Comparison of ENCODE assay signal across 25 cellular contexts in the genomic region with DNA sequence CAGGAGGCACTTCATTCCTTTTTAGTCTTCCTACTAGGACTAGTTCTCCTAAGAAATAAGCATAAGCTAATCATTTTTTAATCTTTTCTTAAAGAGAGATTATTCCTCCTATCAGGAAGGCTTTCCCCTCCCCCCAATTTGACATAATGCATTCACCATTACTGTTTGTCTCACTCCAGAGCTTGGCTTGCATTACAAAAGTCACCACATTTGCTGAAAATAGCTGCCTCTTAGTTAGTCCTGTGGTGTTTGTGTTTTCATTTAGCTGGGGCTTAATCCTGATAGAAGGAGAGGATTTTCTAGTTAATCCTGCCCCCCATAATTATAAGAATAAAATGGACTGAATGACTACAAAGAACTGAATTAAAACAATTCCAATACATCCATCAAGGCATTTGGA.
A peak's percentile ranks its signal among the peaks of the same experiment; 100 is the strongest.
DNase-seq lines count a peak whose midpoint lies in the region; ATAC-seq and TF ChIP-seq lines count a peak whose summit lies in the region.
"Had no signal": no experiment of that assay in that cellular context is flagged by ENCODE, and none has a peak within 500 bp of the region (broad histone marks: within the 10 kb centered on the region; RNA-seq: fewer than 3 reads in every experiment).

No MANE protein-coding gene starts in this region.

- peak overlapping the region; percentile 54 to 81 (median 78); a peak in 4 of 7 replicates for H3K27ac Mint-ChIP-seq in H9
- H3K27ac Mint-ChIP-seq in WTC11: no peak overlapping the region
- no peak overlapping the region for H3K27ac Mint-ChIP-seq in neural progenitor cell
- H3K27ac Mint-ChIP-seq: CD14-positive monocyte; CD4-positive, alpha-beta T cell; CD8-positive, alpha-beta memory T cell; HFFc6 had no signal

- peaks cover 4 to 6% of the 10 kb centered on the region in 2 experiments; a peak in 2 of 5 replicates for H3K9me3 Mint-ChIP-seq in H9
- H3K9me3 Mint-ChIP-seq in WTC11: peaks cover 19% of the 10 kb centered on the region
- H3K9me3 Mint-ChIP-seq in neural progenitor cell: peaks cover 3% of the 10 kb centered on the region

- H3K27me3 Mint-ChIP-seq in H9 (ENCODE audit: low read depth) (no peaks in the 10 kb centered on the region), WTC11 (ENCODE audit: low read depth) (no peaks in the 10 kb centered on the region), neural progenitor cell (ENCODE audit: insufficient read depth, low read depth) (no peaks in the 10 kb centered on the region)
- H3K27me3 Mint-ChIP-seq: CD4-positive, alpha-beta T cell; CD8-positive, alpha-beta memory T cell had no signal

- H2BK120ac ChIP-seq in H9 (ENCODE audit: low read depth, low read length, poor library complexity, severe bottlenecking): no peak overlapping the region

- TF ChIP-seq CTCF in H9 (conservative IDR thresholded peaks at IDR 0.05): no peak
- no peak for TF ChIP-seq CTCF in WTC11 (IDR thresholded peaks at IDR 0.05)
- no peak for TF ChIP-seq CTCF in neural progenitor cell (IDR thresholded peaks at IDR 0.05)

- no peaks in the 10 kb centered on the region for H3K79me1 ChIP-seq in H9 (ENCODE audit: insufficient read depth, low read depth, low read length, poor library complexity, severe bottlenecking)

- H4K8ac ChIP-seq in H9 (replicated peaks; ENCODE audit: insufficient read length, low read depth, low read length): no peak overlapping the region

- H3K27ac ChIP-seq in H9 (ENCODE audit: insufficient read length, low read depth, low read length) (no peak overlapping the region), neural progenitor cell (peak overlapping the region; percentile 80)
- H3K27ac ChIP-seq: A549; BLaER1 treated with 17β-estradiol and CSF1 and Interleukin-3, amounts not matched to agents 10 nM and 100 nM; GM23248 had no signal

- intact Hi-C loops in head of caudate nucleus (cut with DNase I): no loop called here

- H3K18ac ChIP-seq in H9 (ENCODE audit: insufficient read length, low read depth, low read length): no peak overlapping the region

- POLR2A ChIA-PET in WTC11 (lab: Charles Lee): no interaction called here

- peaks cover 18% of the 10 kb centered on the region for H3F3A ChIP-seq in neural progenitor cell (ENCODE audit: low read depth)

- no peak overlapping the region for H3K56ac ChIP-seq in H9 (ENCODE audit: insufficient read length, low read depth, low read length)

- H3K4me1 ChIP-seq in H9 (ENCODE audit: insufficient read depth, low read length) (peaks cover 3% of the 10 kb centered on the region; the same call in 1 of the 2 replicates), neural progenitor cell (peaks cover 12% of the 10 kb centered on the region)
- H3K4me1 ChIP-seq: A549; BE2C; BLaER1 treated with 17β-estradiol and CSF1 and Interleukin-3, amounts not matched to agents 10 nM and 100 nM had no signal

- H2BK15ac ChIP-seq in H9 (ENCODE audit: low read depth, low read length): no peak overlapping the region

- no peak overlapping the region for H3K23ac ChIP-seq in H9 (ENCODE audit: insufficient read length, low read depth, low read length)

- H2AFZ ChIP-seq in H9 (ENCODE audit: low read length) (no peak overlapping the region), neural progenitor cell (replicated peaks) (peak overlapping the region; percentile 57)
- H2AFZ ChIP-seq: GM23248 had no signal

- H3T11ph ChIP-seq in H9 (ENCODE audit: low read length): no peak overlapping the region

- no peak overlapping the region for H3K4me2 ChIP-seq in H9 (ENCODE audit: insufficient read depth, insufficient read length, low read length)
- H3K4me2 ChIP-seq in neural progenitor cell: peak overlapping the region; percentile 3
- H3K4me2 ChIP-seq: A549; BLaER1 treated with 17β-estradiol and CSF1 and Interleukin-3, amounts not matched to agents 10 nM and 100 nM had no signal

- H3K4ac ChIP-seq in H9 (ENCODE audit: low read depth, low read length): no peak overlapping the region

- H4K20me1 ChIP-seq in H9 (ENCODE audit: control insufficient read depth, insufficient read depth, insufficient read length) (no peaks in the 10 kb centered on the region), neural progenitor cell (ENCODE audit: low read depth) (no peaks in the 10 kb centered on the region)
- H4K20me1 ChIP-seq: BLaER1 treated with 17β-estradiol and CSF1 and Interleukin-3, amounts not matched to agents 10 nM and 100 nM had no signal

- H3K9me3 ChIP-seq in H9 (ENCODE audit: control insufficient read depth, low read depth, low read length): no peaks in the 10 kb centered on the region
- peaks cover 3% of the 10 kb centered on the region for H3K9me3 ChIP-seq in neural progenitor cell (ENCODE audit: low read depth)
- H3K9me3 ChIP-seq: A549; BE2C; BLaER1 treated with 17β-estradiol and CSF1 and Interleukin-3, amounts not matched to agents 10 nM and 100 nM had no signal

- H3K9ac ChIP-seq in H9 (ENCODE audit: extremely low read depth, insufficient read length, low read length) (no peak overlapping the region), neural progenitor cell (no peak overlapping the region)
- H3K9ac ChIP-seq: BLaER1 treated with 17β-estradiol and CSF1 and Interleukin-3, amounts not matched to agents 10 nM and 100 nM; GM23248 had no signal

- no peak overlapping the region for H3K4me3 ChIP-seq in neural progenitor cell
- H3K4me3 ChIP-seq: A549; BLaER1 treated with 17β-estradiol and CSF1 and Interleukin-3, amounts not matched to agents 10 nM and 100 nM; GM12878; GM23248 had no signal

- H3K4me3 Mint-ChIP-seq in H9 (no peak overlapping the region), WTC11 (no peak overlapping the region), neural progenitor cell (no peak overlapping the region)
- H3K4me3 Mint-ChIP-seq: CD14-positive monocyte; CD4-positive, alpha-beta T cell; CD8-positive, alpha-beta memory T cell; HFFc6 had no signal

- H4K5ac ChIP-seq in H9 (ENCODE audit: insufficient read length, low read depth, low read length): no peak overlapping the region

- no peaks in the 10 kb centered on the region for H3K79me2 ChIP-seq in H9 (ENCODE audit: insufficient read depth, low read length)
- H3K79me2 ChIP-seq in neural progenitor cell (ENCODE audit: low read depth): no peaks in the 10 kb centered on the region

- ATAC-seq in WTC11 (peak; percentile 76), GM19035 (IDR thresholded peaks at IDR 0.05; ENCODE audit: unreplicated experiment) (no peak), HG03196 (IDR thresholded peaks at IDR 0.05; ENCODE audit: unreplicated experiment) (no peak)
- ATAC-seq: A549, GM12878 had no signal

- H2BK20ac ChIP-seq in H9 (ENCODE audit: low read depth, low read length, poor library complexity, severe bottlenecking): no peak overlapping the region

- no peak overlapping the region for H2AK5ac ChIP-seq in H9 (ENCODE audit: insufficient read length, low read length)

- H3K36me3 Mint-ChIP-seq in H9 (ENCODE audit: insufficient read depth in 1 of 3, low read depth in 3 of 3) (peaks cover 0 to 9% (median 6%) of the 10 kb centered on the region in 3 experiments; a peak in 4 of 7 replicates), WTC11 (peaks cover 8% of the 10 kb centered on the region), neural progenitor cell (no peaks in the 10 kb centered on the region)
- H3K36me3 Mint-ChIP-seq: CD14-positive monocyte; CD8-positive, alpha-beta memory T cell had no signal

- H3K14ac ChIP-seq in H9 (ENCODE audit: insufficient read depth, low read length): no peak overlapping the region

- CTCF ChIA-PET in WTC11 (lab: Charles Lee): no interaction called here

- peaks cover 12% of the 10 kb centered on the region for H3K36me3 ChIP-seq in neural progenitor cell
- H3K36me3 ChIP-seq: BE2C; BLaER1 treated with 17β-estradiol and CSF1 and Interleukin-3, amounts not matched to agents 10 nM and 100 nM had no signal

- no peak overlapping the region for H4K91ac ChIP-seq in H9 (ENCODE audit: insufficient read length, low read depth, low read length)

- H3K27me3 ChIP-seq in H9 (ENCODE audit: insufficient read depth, low read length): no peaks in the 10 kb centered on the region
- H3K27me3 ChIP-seq in neural progenitor cell: no peaks in the 10 kb centered on the region
- H3K27me3 ChIP-seq: BE2C; BLaER1 treated with 17β-estradiol and CSF1 and Interleukin-3, amounts not matched to agents 10 nM and 100 nM had no signal

- H2BK5ac ChIP-seq in H9 (ENCODE audit: insufficient read length, low read length): no peak overlapping the region

- no peaks in the 10 kb centered on the region for H3K23me2 ChIP-seq in H9 (ENCODE audit: insufficient read length, low read depth, low read length, poor library complexity, severe bottlenecking)

- no peak for DNase-seq in H9
- DNase-seq in NCI-H82 (lab: John Stamatoyannopoulos, UW): peak; percentile 58
- DNase-seq in WTC11 (ENCODE audit: low spot score): no peak
- peak; percentile 21 for DNase-seq in neural progenitor cell (ENCODE audit: low spot score)
- DNase-seq in head of caudate nucleus: no peak
- no peak for DNase-seq in NCI-H1092 treated with DMSO at 0.1 percent for 48 hours (lab: John Stamatoyannopoulos, UW)
- DNase-seq: 8988T; ACHN; AML-193; BE2C; CD4-positive, alpha-beta T cell; CD8-positive, alpha-beta memory T cell; DMS 273 treated with DMSO at 0.1 percent for 48 hours; DMS79; EL; GDM1; GM23248; H7; HFFc6 had no signal

- no peak overlapping the region for H2BK12ac ChIP-seq in H9 (ENCODE audit: insufficient read length, low read depth, low read length)

- H3K4me1 Mint-ChIP-seq in H9: peaks cover 18 to 20% of the 10 kb centered on the region in 2 experiments
- peaks cover 21% of the 10 kb centered on the region for H3K4me1 Mint-ChIP-seq in WTC11
- H3K4me1 Mint-ChIP-seq in neural progenitor cell: peaks cover 3% of the 10 kb centered on the region
- H3K4me1 Mint-ChIP-seq: CD14-positive monocyte; CD8-positive, alpha-beta memory T cell had no signal

TF ChIP-seq in WTC11, 78 proteins besides CTCF, POLR2A, EP300 and RAD21 (continues in another document):
- TF ChIP-seq KAT7 (CRISPR knock-in tag; IDR thresholded peaks at IDR 0.05; ENCODE audit: borderline replicate concordance) (no peak), ZNF121 (CRISPR knock-in tag; IDR thresholded peaks at IDR 0.05) (no peak), SMAD3 (CRISPR knock-in tag; IDR thresholded peaks at IDR 0.05; ENCODE audit: borderline replicate concordance) (no peak), ELF4 (CRISPR knock-in tag; IDR thresholded peaks at IDR 0.05; ENCODE audit: low read depth) (no peak), EMX1 (CRISPR knock-in tag; IDR thresholded peaks at IDR 0.05) (no peak), MYBL2 (CRISPR knock-in tag; IDR thresholded peaks at IDR 0.05) (no peak), ATF1 (CRISPR knock-in tag; IDR thresholded peaks at IDR 0.05) (no peak)
- TF ChIP-seq, protein P1, sequence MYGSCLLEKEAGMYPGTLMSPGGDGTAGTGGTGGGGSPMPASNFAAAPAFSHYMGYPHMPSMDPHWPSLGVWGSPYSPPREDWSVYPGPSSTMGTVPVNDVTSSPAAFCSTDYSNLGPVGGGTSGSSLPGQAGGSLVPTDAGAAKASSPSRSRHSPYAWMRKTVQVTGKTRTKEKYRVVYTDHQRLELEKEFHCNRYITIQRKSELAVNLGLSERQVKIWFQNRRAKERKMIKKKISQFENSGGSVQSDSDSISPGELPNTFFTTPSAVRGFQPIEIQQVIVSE (CRISPR knock-in tag; IDR thresholded peaks at IDR 0.05; ENCODE audit: borderline replicate concordance): no peak

Comparison
In these comparisons a context has a peak if more than half of its experiments do, and no peak if none do; other contexts are left out.
1. DNase-seq: peak in NCI-H82 (single experiment) and neural progenitor cell (single experiment); none in H9 (single experiment), WTC11 (single experiment), head of caudate nucleus (0 of 42) and NCI-H1092 treated with DMSO at 0.1 percent for 48 hours (single experiment).
2. H3K27ac Mint-ChIP-seq: peak in H9 (3 of 3); none in WTC11 (single experiment) and neural progenitor cell (single experiment).